ENCODE assay signal across 9 cellular contexts in the genomic region with DNA sequence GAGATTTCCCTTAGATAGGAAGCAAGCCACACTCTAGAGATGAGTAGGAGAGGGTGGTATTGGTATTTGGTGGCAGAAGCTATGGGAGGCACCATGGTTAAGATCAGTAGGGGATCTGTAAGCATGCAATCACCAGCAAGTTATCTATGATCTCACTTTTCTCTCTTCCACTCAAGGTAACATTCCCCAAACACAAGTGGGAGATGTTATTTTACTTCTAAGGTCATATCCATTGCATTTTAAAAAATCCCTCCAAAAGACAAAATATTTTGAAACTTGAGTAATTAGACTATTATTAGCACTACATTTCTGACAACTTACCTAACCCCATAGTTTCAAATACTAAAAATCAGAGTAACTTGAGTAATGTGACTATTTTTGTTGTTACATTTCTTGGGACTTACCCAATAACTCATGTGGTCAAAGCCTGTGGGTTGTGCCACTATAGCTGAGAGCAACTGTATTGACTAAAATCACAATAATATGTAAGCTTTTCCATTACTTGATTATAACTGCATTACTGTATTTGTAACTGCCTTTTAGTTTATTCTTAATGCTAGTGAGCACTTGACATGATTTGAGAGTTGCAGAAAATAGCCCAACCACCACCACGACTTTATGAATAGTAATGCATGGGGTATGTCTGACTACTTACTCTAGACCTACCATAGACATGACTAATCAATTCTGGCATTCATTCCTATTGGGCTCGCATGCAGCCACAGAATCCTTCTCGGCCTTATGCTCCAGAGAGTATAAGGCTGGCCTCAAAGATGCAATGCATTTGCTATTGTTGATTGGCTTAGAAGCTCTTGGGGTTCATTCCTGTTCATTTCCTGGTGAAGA.
DNase-seq lines count a peak whose midpoint lies in the region; ATAC-seq and TF ChIP-seq lines count a peak whose summit lies in the region.
"Had no signal": no experiment of that assay in that cellular context is flagged by ENCODE, and none has a peak within 500 bp of the region (broad histone marks: within the 10 kb centered on the region; RNA-seq: fewer than 3 reads in every experiment).

No MANE protein-coding gene starts in this region.

- H3K9me3 ChIP-seq in OCI-LY3 (ENCODE audit: insufficient read depth, low read length) (no peaks in the 10 kb centered on the region), smooth muscle cell (replicated peaks; ENCODE audit: low read depth) (no peaks in the 10 kb centered on the region), testis (no peaks in the 10 kb centered on the region)

- H4K20me1 ChIP-seq in OCI-LY3 (ENCODE audit: insufficient read depth, low read length): no peaks in the 10 kb centered on the region
- no peaks in the 10 kb centered on the region for H4K20me1 ChIP-seq in smooth muscle cell (ENCODE audit: low read depth)

- TF ChIP-seq POLR2A in testis (IDR thresholded peaks at IDR 0.05): no peak

- whole genome bisulfite sequencing in smooth muscle cell (ENCODE audit: low lambda C conversion rate): 25% methylated on average over 3 of the region's 3 CpGs
- 89 to 90% methylated on average over 3 of the region's 3 CpGs for WGBS in testis, 2 donors

- peak; percentile 85 for ATAC-seq in GM18868 (IDR thresholded peaks at IDR 0.05; ENCODE audit: unreplicated experiment)
- ATAC-seq in HG02678 (IDR thresholded peaks at IDR 0.05; ENCODE audit: unreplicated experiment): peak; percentile 73

- H3K27ac ChIP-seq in OCI-LY3 (ENCODE audit: low read length) (peak overlapping the region; percentile 86), smooth muscle cell (ENCODE audit: low read depth) (peak overlapping the region; percentile 76), testis (no peak overlapping the region)

- H3K27me3 ChIP-seq in OCI-LY3 (ENCODE audit: low read depth, low read length) (no peaks in the 10 kb centered on the region), smooth muscle cell (ENCODE audit: low read depth) (no peaks in the 10 kb centered on the region), testis (no peaks in the 10 kb centered on the region)

- H3K4me1 ChIP-seq in OCI-LY3 (ENCODE audit: low read length): peaks cover 35% of the 10 kb centered on the region
- H3K4me1 ChIP-seq in smooth muscle cell (ENCODE audit: low read depth): no peaks in the 10 kb centered on the region
- no peaks in the 10 kb centered on the region for H3K4me1 ChIP-seq in testis

- no peaks in the 10 kb centered on the region for H3F3A ChIP-seq in smooth muscle cell (ENCODE audit: low read depth)

- TF ChIP-seq CTCF in OCI-LY3 (IDR thresholded peaks at IDR 0.05; ENCODE audit: low read depth, low read length): no peak
- TF ChIP-seq CTCF in smooth muscle cell (IDR thresholded peaks at IDR 0.05; ENCODE audit: borderline replicate concordance, insufficient read depth, poor library complexity, severe bottlenecking): no peak
- no peak for TF ChIP-seq CTCF in testis (IDR thresholded peaks at IDR 0.05)

- H3K4me2 ChIP-seq in OCI-LY3 (ENCODE audit: low read length) (peak overlapping the region; percentile 42), smooth muscle cell (peak overlapping the region; percentile 0)

- H3K9ac ChIP-seq in OCI-LY3 (ENCODE audit: low read length) (no peak overlapping the region; the same call in 1 of the 2 replicates), smooth muscle cell (ENCODE audit: low read depth) (no peak overlapping the region)

- intact Hi-C loops in testis (cut with DNase I; ENCODE audit: low total_unique reads): no loop called here

- H2AFZ ChIP-seq in OCI-LY3 (ENCODE audit: low read depth, low read length) (no peak overlapping the region), smooth muscle cell (ENCODE audit: low read depth) (no peak overlapping the region)

- no peak overlapping the region for H3K4me3 ChIP-seq in OCI-LY3 (ENCODE audit: low read length)
- no peak overlapping the region for H3K4me3 ChIP-seq in smooth muscle cell
- H3K4me3 ChIP-seq in testis: no peak overlapping the region

- no peaks in the 10 kb centered on the region for H3K79me2 ChIP-seq in OCI-LY3 (ENCODE audit: low read length)
- no peaks in the 10 kb centered on the region for H3K79me2 ChIP-seq in smooth muscle cell (ENCODE audit: low read depth)

- DNase-seq in smooth muscle cell (lab: John Stamatoyannopoulos, UW; ENCODE audit: unreplicated experiment) (no peak), testis (no peak), dermis blood vessel endothelial cell (no peak), SIG-M5 treated with dmso at 0.1 percent for 504 hours (lab: John Stamatoyannopoulos, UW; ENCODE audit: unreplicated experiment) (no peak)
- no peak for DNase-seq in activated CD8-positive, alpha-beta memory T cell treated with anti-CD3 and anti-CD28 coated beads for 24 hours
- DNase-seq: T-helper 1 cell had no signal

- H3K36me3 ChIP-seq in OCI-LY3 (replicated peaks; ENCODE audit: low read depth, low read length) (no peaks in the 10 kb centered on the region), smooth muscle cell (ENCODE audit: low read depth) (no peaks in the 10 kb centered on the region), testis (ENCODE audit: low read depth, missing control alignments) (no peaks in the 10 kb centered on the region)

Comparison
In these comparisons a context has a peak if more than half of its experiments do, and no peak if none do; other contexts are left out.
1. H3K27ac ChIP-seq: peak in OCI-LY3 (single experiment) and smooth muscle cell (single experiment); none in testis (0 of 2).